ENCODE assay signal across 23 cellular contexts in genomic region chrX:119537487-119537886, GRCh38. TPM values are rescaled to one million over a fixed set of nuclear protein-coding genes. Genes with fewer than 3 reads are reported as not detected.
DNase-seq lines count a peak whose midpoint lies in the region; ATAC-seq lines count a peak whose summit lies in the region.
"Had no signal": no experiment of that assay in that cellular context is flagged by ENCODE, and none has a peak within 500 bp of the region (broad histone marks: within the 10 kb centered on the region; RNA-seq: fewer than 3 reads in every experiment).

No MANE protein-coding gene starts in this region.

- DNase-seq in activated naive CD4-positive, alpha-beta T cell treated with anti-CD3 and anti-CD28 coated beads, Interleukin-2, amount 10 ng/mL, durations not matched to agents 7 days and 5 days = no peak
- no peak for DNase-seq in activated naive CD4-positive, alpha-beta T cell (lab: John Stamatoyannopoulos, UW)
- DNase-seq in kidney tubule cell (ENCODE audit: low spot score) (peak; percentile 45), NCI-H146 treated with DMSO at 0.1 percent for 48 hours (lab: John Stamatoyannopoulos, UW; ENCODE audit: unreplicated experiment) (no peak), AG08395 (ENCODE audit: low spot score) (no peak)
- DNase-seq: 8988T; DMS79 treated with DMSO at 0.1 percent for 48 hours; H9; MM.1S; NCI-H1048; NCI-H1436 treated with DMSO at 0.1 percent for 48 hours; NCI-H2029; NCI-H226; NCI-H524; NCI-H774; NK-92 treated with Interleukin-12 subunit alpha and Interleukin-12 subunit beta, amount 100 ng/mL, for 24 hours; SJCRH30 had no signal

- CTCF ChIA-PET in activated naive CD4-positive, alpha-beta T cell treated with anti-CD3 and anti-CD28 coated beads, Interleukin-2, amount 10 ng/mL, durations not matched to agents 7 days and 5 days (lab: Charles Lee) = interaction anchor here (1.3 kb wide), 1 partner anchor 350 kb away, joined by 4 read pairs; no protein-coding TSS in a partner anchor

- H3K27ac Mint-ChIP-seq in activated naive CD4-positive, alpha-beta T cell treated with anti-CD3 and anti-CD28 coated beads, Interleukin-2, amount 10 ng/mL, durations not matched to agents 7 days and 5 days = peak overlapping the region; percentile 67
- peak overlapping the region; percentile 21 for H3K27ac Mint-ChIP-seq in activated T-helper 17 cell treated with anti-CD3 and anti-CD28 coated beads, Interleukin-2, amount 50 U/mL, for 72 hours
- H3K27ac Mint-ChIP-seq: B cell, H9 had no signal

- H3K9me3 Mint-ChIP-seq in activated naive CD4-positive, alpha-beta T cell treated with anti-CD3 and anti-CD28 coated beads, Interleukin-2, amount 10 ng/mL, durations not matched to agents 7 days and 5 days = no peaks in the 10 kb centered on the region
- no peaks in the 10 kb centered on the region for H3K9me3 Mint-ChIP-seq in activated T-helper 17 cell treated with anti-CD3 and anti-CD28 coated beads, Interleukin-2, amount 50 U/mL, for 72 hours
- H3K9me3 Mint-ChIP-seq: CD14-positive monocyte had no signal

- no peak for ATAC-seq in activated T-helper 17 cell treated with anti-CD3 and anti-CD28 coated beads, Interleukin-2, amount 50 U/mL, for 72 hours (replicated peaks)
- no peak for ATAC-seq in HG02981 (IDR thresholded peaks at IDR 0.05; ENCODE audit: unreplicated experiment)
- ATAC-seq: HepG2, K562 had no signal

- H3K4me1 Mint-ChIP-seq in activated naive CD4-positive, alpha-beta T cell treated with anti-CD3 and anti-CD28 coated beads, Interleukin-2, amount 10 ng/mL, durations not matched to agents 7 days and 5 days = peaks cover 6% of the 10 kb centered on the region
- no peaks in the 10 kb centered on the region for H3K4me1 Mint-ChIP-seq in activated T-helper 17 cell treated with anti-CD3 and anti-CD28 coated beads, Interleukin-2, amount 50 U/mL, for 72 hours
- H3K4me1 Mint-ChIP-seq: B cell, CD14-positive monocyte had no signal

- no peak overlapping the region for H3K4me3 Mint-ChIP-seq in activated naive CD4-positive, alpha-beta T cell treated with anti-CD3 and anti-CD28 coated beads, Interleukin-2, amount 10 ng/mL, durations not matched to agents 7 days and 5 days
- H3K4me3 Mint-ChIP-seq in activated T-helper 17 cell treated with anti-CD3 and anti-CD28 coated beads, Interleukin-2, amount 50 U/mL, for 72 hours = no peak overlapping the region
- H3K4me3 Mint-ChIP-seq: B cell, CD14-positive monocyte, H9 had no signal

- peaks cover 11% of the 10 kb centered on the region for H3K36me3 Mint-ChIP-seq in activated naive CD4-positive, alpha-beta T cell treated with anti-CD3 and anti-CD28 coated beads, Interleukin-2, amount 10 ng/mL, durations not matched to agents 7 days and 5 days
- peaks cover 39% of the 10 kb centered on the region for H3K36me3 Mint-ChIP-seq in activated T-helper 17 cell treated with anti-CD3 and anti-CD28 coated beads, Interleukin-2, amount 50 U/mL, for 72 hours (ENCODE audit: low read depth)

- no peaks in the 10 kb centered on the region for H3K27me3 Mint-ChIP-seq in activated naive CD4-positive, alpha-beta T cell treated with anti-CD3 and anti-CD28 coated beads, Interleukin-2, amount 10 ng/mL, durations not matched to agents 7 days and 5 days
- H3K27me3 Mint-ChIP-seq in activated T-helper 17 cell treated with anti-CD3 and anti-CD28 coated beads, Interleukin-2, amount 50 U/mL, for 72 hours = no peaks in the 10 kb centered on the region
- H3K27me3 Mint-ChIP-seq: B cell had no signal

RNA-seq across cellular contexts. Expression of gene STEEP1, which starts 27.7 kb away (rescaled TPM):
- 10 to 100 TPM; 14.8 to 21.1 TPM for total RNA-seq in activated T-helper 17 cell treated with anti-CD3 and anti-CD28 coated beads, Interleukin-2, amount 50 U/mL, for 72 hours

RNA-seq across cellular contexts. Expression of gene UBE2A, which starts 36.9 kb away (rescaled TPM):
- total RNA-seq in activated T-helper 17 cell treated with anti-CD3 and anti-CD28 coated beads, Interleukin-2, amount 50 U/mL, for 72 hours = 10 to 100 TPM; 42.5 to 62.6 TPM
